In genomic region chr6:84774174-84775158, GRCh38 we compare ENCODE assay signal across 8 cellular contexts.
A peak's percentile ranks its signal among the peaks of the same experiment; 100 is the strongest.
DNase-seq lines count a peak whose midpoint lies in the region; ATAC-seq lines count a peak whose summit lies in the region.

No MANE protein-coding gene starts in this region.

- no peaks in the 10 kb centered on the region for H3K9me3 ChIP-seq in iPS DF 6.9 (ENCODE audit: control insufficient read depth, insufficient read depth, low read length)

- no peak overlapping the region for H3K27ac Mint-ChIP-seq in activated naive CD8-positive, alpha-beta T cell treated with anti-CD3 and anti-CD28 coated beads, Interleukin-2, amount 50 U/mL, for 24 hours

- peaks cover 46% of the 10 kb centered on the region for H3K27me3 ChIP-seq in iPS DF 6.9 (ENCODE audit: control insufficient read depth, insufficient read depth, low read length)

- ATAC-seq in HG03039 (IDR thresholded peaks at IDR 0.05; ENCODE audit: unreplicated experiment) (peak; percentile 70), HG03139 (IDR thresholded peaks at IDR 0.05; ENCODE audit: unreplicated experiment) (no peak)
- ATAC-seq in activated naive CD8-positive, alpha-beta T cell treated with anti-CD3 and anti-CD28 coated beads, Interleukin-2, amount 50 U/mL, for 24 hours: peak; percentile 70

- peak overlapping the region; percentile 44; the same call in 1 of the 2 replicates for H3K4me3 ChIP-seq in iPS DF 6.9 (ENCODE audit: low read length)

- WGBS in iPS DF 6.9 (ENCODE audit: insufficient coverage, insufficient read length): no CpG with 5 or more reads among the region's 87 CpGs

- H3K36me3 Mint-ChIP-seq in activated naive CD8-positive, alpha-beta T cell treated with anti-CD3 and anti-CD28 coated beads, Interleukin-2, amount 50 U/mL, for 24 hours (ENCODE audit: low read depth): peaks cover 1% of the 10 kb centered on the region

- H3K4me3 Mint-ChIP-seq in activated naive CD8-positive, alpha-beta T cell treated with anti-CD3 and anti-CD28 coated beads, Interleukin-2, amount 50 U/mL, for 24 hours: no peak overlapping the region

- peaks cover 1% of the 10 kb centered on the region for H3K4me1 Mint-ChIP-seq in activated naive CD8-positive, alpha-beta T cell treated with anti-CD3 and anti-CD28 coated beads, Interleukin-2, amount 50 U/mL, for 24 hours

- no peak overlapping the region for H3K27ac ChIP-seq in iPS DF 6.9 (ENCODE audit: low read length)

- DNase-seq in NCI-H2171 treated with DMSO at 0.1 percent for 48 hours (lab: John Stamatoyannopoulos, UW) (peak; percentile 11), NCI-H2171 (lab: John Stamatoyannopoulos, UW) (no peak), iPS DF 6.9 (ENCODE audit: low read depth, low spot score) (no peak), LoVo (ENCODE audit: low spot score) (no peak)
- DNase-seq in activated naive CD8-positive, alpha-beta T cell treated with anti-CD3 and anti-CD28 coated beads, Interleukin-2, amount 50 U/mL, for 24 hours: peak; percentile 34
- peak; percentile 60 for DNase-seq in stimulated activated CD8-positive, alpha-beta memory T cell treated with anti-CD3 and anti-CD28 coated beads, Interleukin-4, amount 100 ng/mL, for 48 hours

- no peaks in the 10 kb centered on the region for H3K9me3 Mint-ChIP-seq in activated naive CD8-positive, alpha-beta T cell treated with anti-CD3 and anti-CD28 coated beads, Interleukin-2, amount 50 U/mL, for 24 hours

- no peaks in the 10 kb centered on the region; the same call in 1 of the 2 replicates for H3K36me3 ChIP-seq in iPS DF 6.9 (ENCODE audit: control insufficient read depth, insufficient read depth, low read length)

- no peaks in the 10 kb centered on the region for H3K4me1 ChIP-seq in iPS DF 6.9 (ENCODE audit: control insufficient read depth, insufficient read depth, low read length)

- peaks cover 62% of the 10 kb centered on the region for H3K27me3 Mint-ChIP-seq in activated naive CD8-positive, alpha-beta T cell treated with anti-CD3 and anti-CD28 coated beads, Interleukin-2, amount 50 U/mL, for 24 hours

Comparison
In these comparisons a context has a peak if more than half of its experiments do, and no peak if none do; other contexts are left out.
1. DNase-seq: peak in NCI-H2171 treated with DMSO at 0.1 percent for 48 hours (single experiment), activated naive CD8-positive, alpha-beta T cell treated with anti-CD3 and anti-CD28 coated beads, Interleukin-2, amount 50 U/mL, for 24 hours (single experiment) and stimulated activated CD8-positive, alpha-beta memory T cell treated with anti-CD3 and anti-CD28 coated beads, Interleukin-4, amount 100 ng/mL, for 48 hours (single experiment); none in NCI-H2171 (single experiment), iPS DF 6.9 (single experiment) and LoVo (single experiment).